In the genomic region with DNA sequence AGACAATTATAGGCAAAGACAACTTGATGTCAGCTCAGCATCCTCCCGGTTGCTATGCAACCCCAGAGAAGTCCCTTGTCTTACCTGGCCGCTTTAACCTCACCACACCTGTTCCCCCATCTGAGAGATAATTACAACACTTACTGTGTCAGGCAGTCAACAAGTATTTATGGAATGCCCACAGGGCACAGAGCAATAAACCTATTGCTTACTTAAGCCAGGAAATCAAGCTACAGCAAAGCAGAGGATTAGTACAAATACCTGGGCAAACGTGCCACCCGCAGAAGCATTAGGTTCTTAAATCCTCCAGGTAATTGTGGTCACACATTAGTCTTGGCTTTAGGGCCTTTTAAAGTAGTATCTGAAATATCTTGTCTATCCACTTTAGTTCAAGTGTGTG, we compare ENCODE assay signal across 27 cellular contexts.
DNase-seq lines count a peak whose midpoint lies in the region; ATAC-seq and FAIRE-seq lines count a peak whose summit lies in the region.
"Had no signal": no experiment of that assay in that cellular context is flagged by ENCODE, and none has a peak within 500 bp of the region (broad histone marks: within the 10 kb centered on the region; RNA-seq: fewer than 3 reads in every experiment).

No MANE protein-coding gene starts in this region.

- no peak overlapping the region for H3K4me2 ChIP-seq in trophoblast cell (ENCODE audit: low read length)

- no peak overlapping the region for H3K9ac ChIP-seq in trophoblast cell (ENCODE audit: low read length)

- no peaks in the 10 kb centered on the region for H3K79me1 ChIP-seq in trophoblast cell (ENCODE audit: low read length)

- no peak overlapping the region for H3K23ac ChIP-seq in trophoblast cell (ENCODE audit: low read length)

- no peak overlapping the region for H2BK12ac ChIP-seq in trophoblast cell (ENCODE audit: low read length)

- no peak overlapping the region for H3K4ac ChIP-seq in trophoblast cell (ENCODE audit: low read depth, low read length)

- no peak overlapping the region for H4K8ac ChIP-seq in trophoblast cell (ENCODE audit: low read depth, low read length)

- no peaks in the 10 kb centered on the region for H3K79me2 ChIP-seq in trophoblast cell (ENCODE audit: control insufficient read depth, insufficient read depth, low read length, poor library complexity)

- no peak overlapping the region for H4K12ac ChIP-seq in trophoblast cell (ENCODE audit: low read depth, low read length)

- H2AFZ ChIP-seq in trophoblast cell (ENCODE audit: insufficient read depth, low read length, poor library complexity): no peak overlapping the region

- no peaks in the 10 kb centered on the region for H3K9me3 ChIP-seq in trophoblast cell (ENCODE audit: insufficient read depth, low read depth, low read length)
- H3K9me3 ChIP-seq in small intestine (ENCODE audit: control insufficient read depth, low read depth): no peaks in the 10 kb centered on the region
- H3K9me3 ChIP-seq: heart right ventricle, Peyer's patch, sigmoid colon, SJSA1, thoracic aorta had no signal

- no peak overlapping the region for H3K14ac ChIP-seq in trophoblast cell (ENCODE audit: low read length)

- no CpG with 5 or more reads among the region's 4 CpGs for WGBS in trophoblast cell (ENCODE audit: extremely low coverage, insufficient coverage, insufficient read length)
- 57 to 75% (median 67%) methylated on average over 4 of the region's 4 CpGs for WGBS in small intestine, 3 donors

- no peak overlapping the region for H2BK120ac ChIP-seq in trophoblast cell (ENCODE audit: insufficient read depth, low read length, poor library complexity)

- H4K91ac ChIP-seq in trophoblast cell (ENCODE audit: low read depth, low read length): no peak overlapping the region

- H3K4me3 ChIP-seq in trophoblast cell (ENCODE audit: low read depth, low read length): no peak overlapping the region
- H3K4me3 ChIP-seq in small intestine (ENCODE audit: low read depth in 1 of 2, low read length in 2 of 2): no peak overlapping the region
- H3K4me3 ChIP-seq: heart right ventricle, Peyer's patch, sigmoid colon, SJSA1, thoracic aorta had no signal

- DNase-seq in DMS153 (lab: John Stamatoyannopoulos, UW) (peak; percentile 25), DMS153 treated with DMSO at 0.1 percent for 48 hours (lab: John Stamatoyannopoulos, UW; ENCODE audit: unreplicated experiment) (no peak), NCI-H2081 (lab: John Stamatoyannopoulos, UW) (peak; percentile 37 to 82), NCI-H748 treated with DMSO at 0.1 percent for 48 hours (lab: John Stamatoyannopoulos, UW) (peak; percentile 78), trophoblast cell (peak; percentile 97 to 98), small intestine (no peak)
- DNase-seq: 8988T; activated CD4-positive, alpha-beta T cell treated with anti-CD3 and anti-CD28 coated beads for 1 hour; activated gamma-delta T cell treated with Interleukin-2 at 50 U/mL for 16 hours; activated naive CD8-positive, alpha-beta T cell treated with anti-CD3 and anti-CD28 coated beads, Interleukin-2, amount 50 U/mL, for 24 hours; CD4-positive, alpha-beta T cell; cerebellar nuclear complex; DMS79 treated with DMSO at 0.1 percent for 48 hours; heart right ventricle; left cardiac atrium; mammary epithelial cell; NCI-H2227 treated with DMSO at 0.1 percent for 48 hours; Peyer's patch; sigmoid colon; stimulated activated CD4-positive, alpha-beta T cell treated with anti-CD3 and anti-CD28 coated beads, Interleukin-15, amount 100 ng/mL, for 24 hours; stimulated activated naive CD8-positive, alpha-beta T cell treated with anti-CD3 and anti-CD28 coated beads, Interleukin-15, Interleukin-2, amounts not matched to agents 100 U/mL and 50 U/mL, for 24 hours; T-helper 1 cell had no signal

- no peaks in the 10 kb centered on the region for H3K4me1 ChIP-seq in trophoblast cell (ENCODE audit: control insufficient read depth in 1 of 2, insufficient read depth in 2 of 2, low read length in 2 of 2)
- no peaks in the 10 kb centered on the region for H3K4me1 ChIP-seq in small intestine (ENCODE audit: control insufficient read depth in 2 of 2, insufficient read depth in 1 of 2, low read depth in 1 of 2, low read length in 1 of 2)
- H3K4me1 ChIP-seq: heart right ventricle, Peyer's patch, sigmoid colon had no signal

- H2AK5ac ChIP-seq in trophoblast cell (ENCODE audit: low read length): no peak overlapping the region

- H2BK5ac ChIP-seq in trophoblast cell (ENCODE audit: low read depth, low read length, poor library complexity): no peak overlapping the region

- FAIRE-seq in small intestine (lab: Jason Lieb, UNC): no peak

- H3K36me3 ChIP-seq in trophoblast cell (ENCODE audit: control insufficient read depth in 1 of 2, insufficient read depth in 2 of 2, low read length in 2 of 2) (no peaks in the 10 kb centered on the region), small intestine (ENCODE audit: control insufficient read depth in 2 of 2, insufficient read depth in 2 of 2, low read length in 2 of 2) (no peaks in the 10 kb centered on the region)
- H3K36me3 ChIP-seq: heart right ventricle, Peyer's patch, sigmoid colon, SJSA1, thoracic aorta had no signal

- no peak overlapping the region for H3K18ac ChIP-seq in trophoblast cell (ENCODE audit: low read length)

- H3K27me3 ChIP-seq in trophoblast cell (ENCODE audit: insufficient read depth, low read length): no peaks in the 10 kb centered on the region
- H3K27me3 ChIP-seq in small intestine (ENCODE audit: control insufficient read depth in 2 of 2, insufficient read depth in 2 of 2, low read length in 2 of 2): no peaks in the 10 kb centered on the region
- H3K27me3 ChIP-seq: heart right ventricle, Peyer's patch, sigmoid colon, SJSA1 had no signal

- no peak for ATAC-seq in GM18498 (IDR thresholded peaks at IDR 0.05; ENCODE audit: unreplicated experiment)
- no peak for ATAC-seq in GM21723 (IDR thresholded peaks at IDR 0.05; ENCODE audit: unreplicated experiment)
- ATAC-seq: activated naive CD8-positive, alpha-beta T cell treated with anti-CD3 and anti-CD28 coated beads, Interleukin-2, amount 50 U/mL, for 24 hours; HCT116; heart right ventricle; left cardiac atrium; stimulated activated naive CD8-positive, alpha-beta T cell treated with anti-CD3 and anti-CD28 coated beads, Interleukin-15, Interleukin-2, amounts not matched to agents 100 U/mL and 50 U/mL, for 24 hours had no signal

- no peak overlapping the region for H3K27ac ChIP-seq in trophoblast cell (ENCODE audit: low read depth, low read length)
- no peak overlapping the region for H3K27ac ChIP-seq in small intestine (ENCODE audit: low read depth in 1 of 2, low read length in 1 of 2)
- H3K27ac ChIP-seq: heart right ventricle, Peyer's patch, sigmoid colon, SJSA1, thoracic aorta had no signal

Comparison
In these comparisons a context has a peak if more than half of its experiments do, and no peak if none do; other contexts are left out.
1. DNase-seq: peak in DMS153 (single experiment), NCI-H2081 (2 of 2), NCI-H748 treated with DMSO at 0.1 percent for 48 hours (single experiment) and trophoblast cell (2 of 2); none in DMS153 treated with DMSO at 0.1 percent for 48 hours (single experiment) and small intestine (single experiment).